In genomic region chrX:136880452-136881013, GRCh38 we compare ENCODE assay signal across 8 cellular contexts. TPM values are rescaled to one million over a fixed set of nuclear protein-coding genes. Genes with fewer than 3 reads are reported as not detected.
A peak's percentile ranks its signal among the peaks of the same experiment; 100 is the strongest.
DNase-seq lines count a peak whose midpoint lies in the region; ATAC-seq and TF ChIP-seq lines count a peak whose summit lies in the region.

TSS of gene RBMX (minus strand) at chrX:136880725. CDS start at chrX:136879427, 1,298 bp downstream.

- peak within 1 kb of the TSS; percentile 99 for H2AK9ac ChIP-seq in IMR-90 (replicated peaks; ENCODE audit: low read depth, low read length, poor library complexity)

- H2BK20ac ChIP-seq in IMR-90 (ENCODE audit: low read depth, low read length): no peak within 1 kb of the TSS

- H4K20me1 ChIP-seq in IMR-90 (ENCODE audit: insufficient read depth, low read length): peaks cover 19% of the 10 kb centered on the region

- no peaks in the 10 kb centered on the region for H3K27me3 ChIP-seq in IMR-90 (ENCODE audit: control insufficient read depth, insufficient read depth, low read length)

- no peak within 1 kb of the TSS for H2BK120ac ChIP-seq in IMR-90 (ENCODE audit: low read depth, low read length)

- no peaks in the 10 kb centered on the region for H3K9me1 ChIP-seq in IMR-90 (ENCODE audit: insufficient read depth, low read length)

- H2BK5ac ChIP-seq in IMR-90 (ENCODE audit: low read depth, low read length, poor library complexity, severe bottlenecking): peak within 1 kb of the TSS; percentile 85

- 73% methylated on average over 5 of the region's 34 CpGs; no CpG with 5 or more reads in 1 of the 2 experiments for WGBS in IMR-90 (ENCODE audit: extremely low coverage in 2 of 2, insufficient read length in 1 of 2), 2 experiments

- H3K4me1 ChIP-seq in IMR-90 (ENCODE audit: control insufficient read depth, insufficient read depth, low read length): no peaks in the 10 kb centered on the region

- POLR2A ChIA-PET in IMR-90 (lab: Charles Lee; ENCODE audit: unreplicated experiment): interaction anchor here (0.5 to 1.1 kb wide), 6 partner anchors 9 to 190 kb away, joined by 3 to 35 read pairs (median 4); no protein-coding TSS in a partner anchor

- peak; percentile 98 for DNase-seq in DMS 273 (lab: John Stamatoyannopoulos, UW; ENCODE audit: unreplicated experiment)
- peak; percentile 93 for DNase-seq in IMR-90
- DNase-seq in OCI-M1 (lab: John Stamatoyannopoulos, UW): peak; percentile 96
- peak; percentile 84 for DNase-seq in activated T-cell treated with anti-CD3 and anti-CD28 coated beads for 24 hours (ENCODE audit: low read depth)
- DNase-seq in epithelial cell of prostate (ENCODE audit: low read depth, low spot score): peak; percentile 61
- DNase-seq in mucosa of gallbladder (ENCODE audit: low spot score): peak; percentile 92
- peak; percentile 74 to 83 for DNase-seq in stimulated activated CD8-positive, alpha-beta memory T cell treated with anti-CD3 and anti-CD28 coated beads, Interleukin-4, amount 100 ng/mL, for 4 hours (ENCODE audit: low read depth in 2 of 2, low spot score in 1 of 2)

- peak within 1 kb of the TSS; percentile 83 for H2AFZ ChIP-seq in IMR-90 (replicated peaks; ENCODE audit: low read length, poor library complexity)

- ATAC-seq in GM21528 (IDR thresholded peaks at IDR 0.05; ENCODE audit: low FRiP score, unreplicated experiment) (peak; percentile 98), IMR-90 (ENCODE audit: low read depth) (peak; percentile 94)

- peak within 1 kb of the TSS; percentile 92 to 94 for H4K8ac ChIP-seq in IMR-90 (ENCODE audit: low read depth in 2 of 2, low read length in 2 of 2)

- H3K56ac ChIP-seq in IMR-90 (ENCODE audit: extremely low read depth, insufficient read depth, low read length): peak within 1 kb of the TSS; percentile 89

- peak within 1 kb of the TSS; percentile 99 for H3K14ac ChIP-seq in IMR-90 (replicated peaks; ENCODE audit: low read depth, low read length)

- peak within 1 kb of the TSS; percentile 77 for H3K4me3 ChIP-seq in IMR-90 (ENCODE audit: insufficient read depth, low read depth, low read length)

- peak within 1 kb of the TSS; percentile 92 for H3K9ac ChIP-seq in IMR-90 (ENCODE audit: low read depth, low read length)

- CTCF ChIA-PET in IMR-90 (lab: Yijun Ruan, JAX): no interaction called here

- H3K4ac ChIP-seq in IMR-90 (ENCODE audit: low read depth, low read length): peak within 1 kb of the TSS; percentile 98

- no peak within 1 kb of the TSS for H2BK15ac ChIP-seq in IMR-90 (ENCODE audit: low read depth, low read length)

- H3K79me1 ChIP-seq in IMR-90 (ENCODE audit: low read depth in 1 of 2, low read length in 2 of 2): peaks cover 0 to 4% of the 10 kb centered on the region in 2 experiments; a peak in 1 of 4 replicates

- TF ChIP-seq POLR2A in IMR-90 (IDR thresholded peaks at IDR 0.05; ENCODE audit: low read depth, low read length): peak; percentile 99

- peak within 1 kb of the TSS; percentile 80 for H3K18ac ChIP-seq in IMR-90 (ENCODE audit: low read depth, low read length)

- peaks cover 16% of the 10 kb centered on the region for H3K36me3 ChIP-seq in IMR-90 (ENCODE audit: control insufficient read depth, insufficient read depth, low read length)

- BruUV-seq in IMR-90 (replicated peaks; lab: Mats Ljungman, UMichigan): no TSS peak

- H3K9me3 ChIP-seq in IMR-90 (ENCODE audit: control insufficient read depth, insufficient read depth, low read length): no peaks in the 10 kb centered on the region

- TF ChIP-seq CTCF in IMR-90 (conservative IDR thresholded peaks at IDR 0.05; ENCODE audit: low read depth, low read length): no peak

- H4K91ac ChIP-seq in IMR-90 (ENCODE audit: insufficient read depth, low read depth, low read length): peak within 1 kb of the TSS; percentile 98

- H3K4me2 ChIP-seq in IMR-90 (ENCODE audit: low read depth, low read length): peak within 1 kb of the TSS; percentile 79

- no peak for TF ChIP-seq RAD21 in IMR-90 (IDR thresholded peaks at IDR 0.05; ENCODE audit: low read length)

- dilution Hi-C loops in IMR-90 (cut with HindIII; ENCODE audit: low sequenced_read_pairs, unreplicated experiment): no loop called here

- peak within 1 kb of the TSS; percentile 99 for H2AK5ac ChIP-seq in IMR-90 (ENCODE audit: low read depth, low read length)

- intact Hi-C loops in IMR-90 (cut with micrococcal nuclease): no loop called here

- peak within 1 kb of the TSS; percentile 97 for H3K23ac ChIP-seq in IMR-90 (ENCODE audit: low read depth, low read length)

- in situ Hi-C loops in IMR-90 (cut with MboI; ENCODE audit: low sequenced_read_pairs): no loop called here

- H4K5ac ChIP-seq in IMR-90 (ENCODE audit: low read depth, low read length): peak within 1 kb of the TSS; percentile 72

- peak within 1 kb of the TSS; percentile 94 for H3K27ac ChIP-seq in IMR-90 (ENCODE audit: insufficient read depth, low read length)
- H3K27ac ChIP-seq in epithelial cell of prostate: peak within 1 kb of the TSS; percentile 42

TF ChIP-seq in IMR-90, 13 proteins besides CTCF, POLR2A, EP300 and RAD21:
- TF ChIP-seq RCOR1 (IDR thresholded peaks at IDR 0.05; ENCODE audit: insufficient replicate concordance, low read length) (no peak), MAZ (IDR thresholded peaks at IDR 0.05; ENCODE audit: borderline replicate concordance, low read depth, low read length) (peak; percentile 88; the same call in 1 of the 2 replicates), CEBPB (IDR thresholded peaks at IDR 0.05; ENCODE audit: low read depth, low read length) (peak; percentile 72)
- TF ChIP-seq, protein P1, sequence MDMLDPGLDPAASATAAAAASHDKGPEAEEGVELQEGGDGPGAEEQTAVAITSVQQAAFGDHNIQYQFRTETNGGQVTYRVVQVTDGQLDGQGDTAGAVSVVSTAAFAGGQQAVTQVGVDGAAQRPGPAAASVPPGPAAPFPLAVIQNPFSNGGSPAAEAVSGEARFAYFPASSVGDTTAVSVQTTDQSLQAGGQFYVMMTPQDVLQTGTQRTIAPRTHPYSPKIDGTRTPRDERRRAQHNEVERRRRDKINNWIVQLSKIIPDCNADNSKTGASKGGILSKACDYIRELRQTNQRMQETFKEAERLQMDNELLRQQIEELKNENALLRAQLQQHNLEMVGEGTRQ (IDR thresholded peaks at IDR 0.05; ENCODE audit: low read depth, low read length): no peak
- TF ChIP-seq, protein P2, sequence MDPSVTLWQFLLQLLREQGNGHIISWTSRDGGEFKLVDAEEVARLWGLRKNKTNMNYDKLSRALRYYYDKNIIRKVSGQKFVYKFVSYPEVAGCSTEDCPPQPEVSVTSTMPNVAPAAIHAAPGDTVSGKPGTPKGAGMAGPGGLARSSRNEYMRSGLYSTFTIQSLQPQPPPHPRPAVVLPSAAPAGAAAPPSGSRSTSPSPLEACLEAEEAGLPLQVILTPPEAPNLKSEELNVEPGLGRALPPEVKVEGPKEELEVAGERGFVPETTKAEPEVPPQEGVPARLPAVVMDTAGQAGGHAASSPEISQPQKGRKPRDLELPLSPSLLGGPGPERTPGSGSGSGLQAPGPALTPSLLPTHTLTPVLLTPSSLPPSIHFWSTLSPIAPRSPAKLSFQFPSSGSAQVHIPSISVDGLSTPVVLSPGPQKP (IDR thresholded peaks at IDR 0.05; ENCODE audit: borderline replicate concordance, low read depth, low read length): no peak
TF ChIP-seq in IMR-90: peak in this region for 2.

RNA-seq across cellular contexts. Expression of gene RBMX, which starts in this region (rescaled TPM):
- total RNA-seq in IMR-90 (2012; rRNA removed) (318 and 337 TPM in 2 replicates), mucosa of gallbladder (109 TPM)
- polyA plus RNA-seq in IMR-90 (2012; rRNA removed): 115 and 151 TPM in 2 replicates
- 82.4 and 113 TPM in 2 replicates for polyA plus RNA-seq in IMR-90 (2012; cell fraction: cytosol; rRNA removed)
- 86.6 and 232 TPM in 2 replicates for polyA plus RNA-seq in IMR-90 (2012; cell fraction: nucleus; rRNA removed; ENCODE audit: low replicate concordance)

Comparison
In these comparisons a context has a peak if more than half of its experiments do, and no peak if none do; other contexts are left out.
1. Peak in every context shown above with its lines: DNase-seq, ATAC-seq, H3K4me3 ChIP-seq and H3K27ac ChIP-seq.